Comparison of ENCODE assay signal across 6 cellular contexts in genomic region chr7:100171087-100171681, GRCh38. TPM values are rescaled to one million over a fixed set of nuclear protein-coding genes. Genes with fewer than 3 reads are reported as not detected.
DNase-seq lines count a peak whose midpoint lies in the region; ATAC-seq, FAIRE-seq and TF ChIP-seq lines count a peak whose summit lies in the region.

No MANE protein-coding gene starts in this region.

- H3K9me3 Mint-ChIP-seq in stimulated activated effector memory CD8-positive, alpha-beta T cell treated with anti-CD3 and anti-CD28 coated beads, Interleukin-12 subunit alpha, Interleukin-12 subunit beta, amount 100 ng/mL, for 72 hours: no peaks in the 10 kb centered on the region

- H3K36me3 Mint-ChIP-seq in stimulated activated effector memory CD8-positive, alpha-beta T cell treated with anti-CD3 and anti-CD28 coated beads, Interleukin-12 subunit alpha, Interleukin-12 subunit beta, amount 100 ng/mL, for 72 hours: no peaks in the 10 kb centered on the region

- H3K36me3 ChIP-seq in Peyer's patch: no peaks in the 10 kb centered on the region

- peak in 1 of 3 donors; percentile 61 for DNase-seq in Peyer's patch
- no peak for DNase-seq in epithelial cell of proximal tubule (ENCODE audit: low read depth)
- no peak for DNase-seq in stimulated activated effector memory CD8-positive, alpha-beta T cell treated with anti-CD3 and anti-CD28 coated beads, Interleukin-12 subunit alpha, Interleukin-12 subunit beta, amount 100 ng/mL, for 72 hours (ENCODE audit: low spot score in 2 of 2)
- DNase-seq in pons (ENCODE audit: low spot score): no peak
- no peak for DNase-seq in D721Med (ENCODE audit: insufficient read length, low spot score)
- DNase-seq in GM19240 (ENCODE audit: insufficient read length, low spot score): no peak

- TF ChIP-seq POLR2A in Peyer's patch (IDR thresholded peaks at IDR 0.05): no peak

- H3K4me3 ChIP-seq in Peyer's patch: peak overlapping the region; percentile 25 to 59 (median 52)
- peak overlapping the region; percentile 33 for H3K4me3 ChIP-seq in epithelial cell of proximal tubule (ENCODE audit: low read depth, low read length)

- H3K27ac Mint-ChIP-seq in stimulated activated effector memory CD8-positive, alpha-beta T cell treated with anti-CD3 and anti-CD28 coated beads, Interleukin-12 subunit alpha, Interleukin-12 subunit beta, amount 100 ng/mL, for 72 hours: no peak overlapping the region

- no peak for FAIRE-seq in D721Med (lab: Jason Lieb, UNC)

- no peaks in the 10 kb centered on the region for H3K9me3 ChIP-seq in Peyer's patch

- no peak for TF ChIP-seq CTCF in Peyer's patch (IDR thresholded peaks at IDR 0.05)
- no peak for TF ChIP-seq CTCF in epithelial cell of proximal tubule (conservative IDR thresholded peaks at IDR 0.05; ENCODE audit: low read depth, low read length)
- no peak for TF ChIP-seq CTCF in D721Med (IDR thresholded peaks at IDR 0.05; ENCODE audit: insufficient read depth, missing control alignments)

- H3K27ac ChIP-seq in Peyer's patch: peak overlapping the region in 1 of 4 donors; percentile 33

- peak overlapping the region; percentile 53 for H3K4me3 Mint-ChIP-seq in stimulated activated effector memory CD8-positive, alpha-beta T cell treated with anti-CD3 and anti-CD28 coated beads, Interleukin-12 subunit alpha, Interleukin-12 subunit beta, amount 100 ng/mL, for 72 hours

- H3K4me1 ChIP-seq in Peyer's patch: peaks cover 0 to 33% (median 22%) of the 10 kb centered on the region in 4 donors

- ATAC-seq in stimulated activated effector memory CD8-positive, alpha-beta T cell treated with anti-CD3 and anti-CD28 coated beads, Interleukin-12 subunit alpha, Interleukin-12 subunit beta, amount 100 ng/mL, for 72 hours: peak; percentile 68

- no peaks in the 10 kb centered on the region for H3K27me3 ChIP-seq in Peyer's patch

- peaks cover 64% of the 10 kb centered on the region for H3K4me1 Mint-ChIP-seq in stimulated activated effector memory CD8-positive, alpha-beta T cell treated with anti-CD3 and anti-CD28 coated beads, Interleukin-12 subunit alpha, Interleukin-12 subunit beta, amount 100 ng/mL, for 72 hours

RNA-seq across cellular contexts. Expression of gene GAL3ST4, which starts 2.8 kb away (rescaled TPM):
- total RNA-seq in Peyer's patch (1 to 10 TPM in 2 of 4 donors, under 1 TPM in 1, not detected in 1; 0.53 to 4.1 (median 2.1) TPM), epithelial cell of proximal tubule (0.58 and 6.7 TPM in 2 replicates)

RNA-seq across cellular contexts. Expression of gene GPC2, which starts 6.0 kb away (rescaled TPM):
- total RNA-seq in Peyer's patch (10 to 100 TPM in 1 of 4 donors, 1 to 10 TPM in 2, not detected in 1; 3.8 to 16.5 (median 6.7) TPM), epithelial cell of proximal tubule (4.1 and 11.0 TPM in 2 replicates)

RNA-seq across cellular contexts. Expression of gene STAG3, which starts 6.5 kb away (rescaled TPM):
- total RNA-seq in Peyer's patch (10 to 100 TPM in 1 of 4 donors, 1 to 10 TPM in 2, not detected in 1; 2.1 to 62.7 (median 3.5) TPM), epithelial cell of proximal tubule (0.22 and 0.69 TPM in 2 replicates)

RNA-seq across cellular contexts. Expression of gene TRAPPC14, which starts 12.7 kb away (rescaled TPM):
- total RNA-seq in Peyer's patch (100 to 1,000 TPM in 1 of 4 donors, 10 to 100 TPM in 3; 57.6 to 123 (median 69.8) TPM), epithelial cell of proximal tubule (9.4 and 14.9 TPM in 2 replicates)

RNA-seq across cellular contexts. Expression of gene LAMTOR4, which starts 22.5 kb away (rescaled TPM):
- total RNA-seq in Peyer's patch (100 to 1,000 TPM; 194 to 312 (median 237) TPM), epithelial cell of proximal tubule (201 and 232 TPM in 2 replicates)
